Comparison of ENCODE assay signal across 19 cellular contexts in the genomic region with DNA sequence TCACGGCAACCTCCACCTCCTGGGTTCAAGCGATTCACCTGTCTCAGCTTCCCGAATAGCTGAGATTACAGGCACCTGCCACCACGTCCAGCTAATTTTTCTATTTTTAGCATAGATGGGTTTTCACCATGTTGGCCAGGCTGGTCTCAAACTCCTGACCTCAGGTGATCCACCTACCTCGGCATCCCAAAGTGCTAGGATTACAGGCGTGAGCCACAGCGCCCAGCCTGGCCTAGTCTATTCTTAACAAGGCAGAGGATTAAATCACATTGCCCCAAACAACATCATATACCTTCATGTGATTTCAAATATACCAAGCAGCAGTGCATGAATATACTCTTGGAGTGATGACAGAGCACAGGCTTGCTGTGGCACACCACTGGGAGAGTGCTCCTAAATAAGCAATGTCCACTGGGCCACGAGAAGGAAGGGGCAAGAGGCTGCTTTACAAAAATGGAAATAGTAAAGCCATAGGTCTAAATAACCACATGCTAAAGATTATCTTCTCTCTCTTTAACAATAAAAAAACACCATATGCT.
DNase-seq lines count a peak whose midpoint lies in the region; ATAC-seq, FAIRE-seq and TF ChIP-seq lines count a peak whose summit lies in the region.
"Had no signal": no experiment of that assay in that cellular context is flagged by ENCODE, and none has a peak within 500 bp of the region (broad histone marks: within the 10 kb centered on the region; RNA-seq: fewer than 3 reads in every experiment).

No MANE protein-coding gene starts in this region.

- no peaks in the 10 kb centered on the region for H3K9me3 ChIP-seq in CD4-positive, alpha-beta T cell (ENCODE audit: control insufficient read depth, low read length)
- no peaks in the 10 kb centered on the region for H3K9me3 ChIP-seq in gastrocnemius medialis
- H3K9me3 ChIP-seq: BLaER1 treated with 17β-estradiol and CSF1 and Interleukin-3, amounts not matched to agents 10 nM and 100 nM; left lung had no signal

- no peak for ATAC-seq in CD4-positive, alpha-beta T cell (ENCODE audit: poor library complexity)
- ATAC-seq in central memory CD8-positive, alpha-beta T cell (replicated peaks; ENCODE audit: extremely low read depth, poor library complexity, severe bottlenecking) = no peak
- ATAC-seq in gastrocnemius medialis (peak in 1 of 2 donors; percentile 25), HG02885 (IDR thresholded peaks at IDR 0.05; ENCODE audit: poor library complexity, unreplicated experiment) (no peak)
- ATAC-seq: left lung, SK-N-SH treated with all-trans-retinoic acid at 6 μM for 48 hours, WTC11 had no signal

- no peaks in the 10 kb centered on the region for H3K9me3 Mint-ChIP-seq in CD4-positive, alpha-beta T cell
- no peaks in the 10 kb centered on the region for H3K9me3 Mint-ChIP-seq in central memory CD8-positive, alpha-beta T cell
- H3K9me3 Mint-ChIP-seq: WTC11 had no signal

- peaks cover 96% of the 10 kb centered on the region for H3K36me3 Mint-ChIP-seq in CD4-positive, alpha-beta T cell (ENCODE audit: low read depth)
- H3K36me3 Mint-ChIP-seq in central memory CD8-positive, alpha-beta T cell (ENCODE audit: insufficient read depth) = peaks cover 36% of the 10 kb centered on the region

- H3K4me1 Mint-ChIP-seq in CD4-positive, alpha-beta T cell (ENCODE audit: low read depth) = peaks cover 93% of the 10 kb centered on the region
- H3K4me1 Mint-ChIP-seq in central memory CD8-positive, alpha-beta T cell = peaks cover 54% of the 10 kb centered on the region

- H3K27me3 Mint-ChIP-seq in CD4-positive, alpha-beta T cell = no peaks in the 10 kb centered on the region
- no peaks in the 10 kb centered on the region for H3K27me3 Mint-ChIP-seq in central memory CD8-positive, alpha-beta T cell

- peaks cover 86 to 95% of the 10 kb centered on the region in 2 donors for H3K4me1 ChIP-seq in gastrocnemius medialis

- peak; percentile 19 to 56 for TF ChIP-seq POLR2A in gastrocnemius medialis (IDR thresholded peaks at IDR 0.05)

- H3K4me3 Mint-ChIP-seq in CD4-positive, alpha-beta T cell = no peak overlapping the region
- no peak overlapping the region for H3K4me3 Mint-ChIP-seq in central memory CD8-positive, alpha-beta T cell
- H3K4me3 Mint-ChIP-seq: WTC11 had no signal

- intact Hi-C loops in CD4-positive, alpha-beta T cell (cut with DNase I, micrococcal nuclease) = loop anchor here in 1 of 2 experiments (5.0 kb wide), 1 partner anchor 93 kb away; no protein-coding TSS in a partner anchor
- intact Hi-C loops in gastrocnemius medialis (cut with DNase I; ENCODE audit: low total_unique reads) = loop anchor here (1.0 kb wide), 1 partner anchor 96 kb away; no protein-coding TSS in a partner anchor

- in situ Hi-C loops in gastrocnemius medialis (cut with MboI; ENCODE audit: low sequenced_read_pairs in 4 of 4) = loop anchor here in 1 of 4 donors (10.0 kb wide), 1 partner anchor 146 kb away; the partner anchor contains the start of gene ARMC12

- no peaks in the 10 kb centered on the region for H3K27me3 ChIP-seq in CD4-positive, alpha-beta T cell (ENCODE audit: control insufficient read depth, insufficient read depth, low read length)
- no peaks in the 10 kb centered on the region for H3K27me3 ChIP-seq in gastrocnemius medialis
- H3K27me3 ChIP-seq: BLaER1 treated with 17β-estradiol and CSF1 and Interleukin-3, amounts not matched to agents 10 nM and 100 nM; left lung had no signal

- TF ChIP-seq CTCF in 22Rv1 (IDR thresholded peaks at IDR 0.05) = no peak
- TF ChIP-seq CTCF in CD4-positive, alpha-beta T cell (IDR thresholded peaks at IDR 0.05) = no peak
- TF ChIP-seq CTCF in gastrocnemius medialis (IDR thresholded peaks at IDR 0.05 in 4 of 5, conservative IDR thresholded peaks at IDR 0.05 in 1 of 5) = peak in 1 of 5 experiments; percentile 20
- no peak for TF ChIP-seq CTCF in GM10266 (IDR thresholded peaks at IDR 0.05; ENCODE audit: control insufficient read depth, insufficient read depth, low read depth, missing control alignments)

- H3K27ac ChIP-seq in 22Rv1 (peak overlapping the region; percentile 46; the same call in 1 of the 2 replicates), gastrocnemius medialis (peak overlapping the region; percentile 89 to 99 (median 92))
- no peak overlapping the region for H3K27ac ChIP-seq in CD4-positive, alpha-beta T cell (ENCODE audit: low read depth, low read length)
- H3K27ac ChIP-seq: BLaER1 treated with 17β-estradiol and CSF1 and Interleukin-3, amounts not matched to agents 10 nM and 100 nM had no signal

- no peak for FAIRE-seq in GM19239 (lab: Jason Lieb, UNC)
- FAIRE-seq: GM12891 had no signal

- H3K27ac Mint-ChIP-seq in CD4-positive, alpha-beta T cell = peak overlapping the region; percentile 85
- peak overlapping the region; percentile 64 for H3K27ac Mint-ChIP-seq in central memory CD8-positive, alpha-beta T cell (ENCODE audit: low read depth)
- H3K27ac Mint-ChIP-seq: WTC11 had no signal

- H3K36me3 ChIP-seq in gastrocnemius medialis = peaks cover 0 to 90% of the 10 kb centered on the region in 2 donors

- POLR2A ChIA-PET in CD4-positive, alpha-beta T cell (lab: Charles Lee) = interaction anchor here (1.3 to 10.4 kb wide), 3 partner anchors 12 to 35 kb away, joined by 3 to 181 read pairs (median 61); no protein-coding TSS in a partner anchor

- H3K4me3 ChIP-seq in gastrocnemius medialis = no peak overlapping the region
- H3K4me3 ChIP-seq: BLaER1 treated with 17β-estradiol and CSF1 and Interleukin-3, amounts not matched to agents 10 nM and 100 nM; left lung had no signal

- no peak for DNase-seq in CD4-positive, alpha-beta T cell
- no peak for DNase-seq in central memory CD8-positive, alpha-beta T cell (ENCODE audit: low spot score in 2 of 2)
- DNase-seq in gastrocnemius medialis = peak in 1 of 2 donors; percentile 78
- no peak for DNase-seq in NCI-H2227 treated with DMSO at 0.1 percent for 48 hours (lab: John Stamatoyannopoulos, UW)
- no peak for DNase-seq in GM10266 (ENCODE audit: extremely low spot score)
- no peak for DNase-seq in GM19239 (ENCODE audit: insufficient read length, low spot score)
- DNase-seq: activated CD8-positive, alpha-beta memory T cell treated with anti-CD3 and anti-CD28 coated beads, Interleukin-2, amount 50 U/mL, for 4 hours; amygdala; dermis blood vessel endothelial cell; KG1; left lung; NCI-H1417 treated with DMSO at 0.1 percent for 48 hours; stimulated activated naive CD4-positive, alpha-beta T cell had no signal

- CTCF ChIA-PET in CD4-positive, alpha-beta T cell (lab: Charles Lee) = interaction anchor here (5.9 to 6.6 kb wide), 2 partner anchors 36 to 148 kb away, joined by 39 to 65 read pairs; partner anchors contain the start of gene ARMC12
